Comparison of ENCODE assay signal across 2 cellular contexts in genomic region chr5:93735378-93735777, GRCh38.
A peak's percentile ranks its signal among the peaks of the same experiment; 100 is the strongest.
TF ChIP-seq lines count a peak whose summit lies in the region.

No MANE protein-coding gene starts in this region.

TF ChIP-seq in endothelial cell of umbilical vein, 7 proteins besides CTCF, POLR2A, EP300 and RAD21:
- TF ChIP-seq FOS (IDR thresholded peaks at IDR 0.05; ENCODE audit: borderline replicate concordance, insufficient read depth, low read length) (peak; percentile 38), JUN (IDR thresholded peaks at IDR 0.05; ENCODE audit: borderline replicate concordance, insufficient read depth, insufficient read length, low read depth) (no peak), POLR2AphosphoS5 (IDR thresholded peaks at IDR 0.05; ENCODE audit: insufficient read depth, low read depth, low read length) (no peak)

TF ChIP-seq in HepG2, 621 proteins besides CTCF, POLR2A, EP300 and RAD21:
- TF ChIP-seq TBP (CRISPR knock-in tag; IDR thresholded peaks at IDR 0.05) (no peak), PRPF4 (IDR thresholded peaks at IDR 0.05; ENCODE audit: low read depth, low read length, poor library complexity, severe bottlenecking) (no peak), ZNF772 (CRISPR knock-in tag; IDR thresholded peaks at IDR 0.05) (no peak), NCOA2 (CRISPR knock-in tag; IDR thresholded peaks at IDR 0.05) (no peak), CEBPB (IDR thresholded peaks at IDR 0.05; ENCODE audit: borderline replicate concordance, low read depth, low read length) (no peak), NFE2L1 (CRISPR knock-in tag; IDR thresholded peaks at IDR 0.05; ENCODE audit: borderline replicate concordance) (no peak)
